Comparison of ENCODE assay signal across 1 cellular context in genomic region chrX:124229374-124229773, GRCh38.
TF ChIP-seq lines count a peak whose summit lies in the region.

No MANE protein-coding gene starts in this region.

TF ChIP-seq in H1, 55 proteins besides CTCF, POLR2A, EP300 and RAD21 (continued from another document):
- no peak for TF ChIP-seq ATF2 (IDR thresholded peaks at IDR 0.05; ENCODE audit: low read length)
- TF ChIP-seq NANOG (IDR thresholded peaks at IDR 0.05; ENCODE audit: insufficient read depth, low read depth, low read length, poor library complexity, severe bottlenecking), result no peak
- no peak for TF ChIP-seq BACH1 (IDR thresholded peaks at IDR 0.05; ENCODE audit: low read length)
- TF ChIP-seq SIX5 (IDR thresholded peaks at IDR 0.05; ENCODE audit: low read depth, low read length), result no peak
- TF ChIP-seq MAFK (IDR thresholded peaks at IDR 0.05; ENCODE audit: low read depth, low read length), result no peak
- no peak for TF ChIP-seq SIN3A (conservative IDR thresholded peaks at IDR 0.05 in 1 of 2, IDR thresholded peaks at IDR 0.05 in 1 of 2; ENCODE audit: low read depth in 1 of 2, low read length in 2 of 2)
- no peak for TF ChIP-seq CTBP2 (IDR thresholded peaks at IDR 0.05; ENCODE audit: borderline replicate concordance, insufficient read depth, insufficient read length, low read length)
- TF ChIP-seq SP4 (IDR thresholded peaks at IDR 0.05; ENCODE audit: low read length), result no peak
- TF ChIP-seq SP2 (IDR thresholded peaks at IDR 0.05; ENCODE audit: low read length), result no peak
- TF ChIP-seq KDM5A (IDR thresholded peaks at IDR 0.05; ENCODE audit: low read length), result no peak
- no peak for TF ChIP-seq YY1 (IDR thresholded peaks at IDR 0.05; ENCODE audit: low read depth, low read length)
- TF ChIP-seq TCF12 (IDR thresholded peaks at IDR 0.05; ENCODE audit: low read depth, low read length), result no peak
- no peak for TF ChIP-seq RBBP5 (IDR thresholded peaks at IDR 0.05; ENCODE audit: borderline replicate concordance, low read depth, low read length)
- no peak for TF ChIP-seq CHD1 (IDR thresholded peaks at IDR 0.05; ENCODE audit: low read depth, low read length)
- TF ChIP-seq POLR2AphosphoS5 (IDR thresholded peaks at IDR 0.05; ENCODE audit: low read depth, low read length), result no peak
TF ChIP-seq in H1: peak in this region for 0.
